In the genomic region with DNA sequence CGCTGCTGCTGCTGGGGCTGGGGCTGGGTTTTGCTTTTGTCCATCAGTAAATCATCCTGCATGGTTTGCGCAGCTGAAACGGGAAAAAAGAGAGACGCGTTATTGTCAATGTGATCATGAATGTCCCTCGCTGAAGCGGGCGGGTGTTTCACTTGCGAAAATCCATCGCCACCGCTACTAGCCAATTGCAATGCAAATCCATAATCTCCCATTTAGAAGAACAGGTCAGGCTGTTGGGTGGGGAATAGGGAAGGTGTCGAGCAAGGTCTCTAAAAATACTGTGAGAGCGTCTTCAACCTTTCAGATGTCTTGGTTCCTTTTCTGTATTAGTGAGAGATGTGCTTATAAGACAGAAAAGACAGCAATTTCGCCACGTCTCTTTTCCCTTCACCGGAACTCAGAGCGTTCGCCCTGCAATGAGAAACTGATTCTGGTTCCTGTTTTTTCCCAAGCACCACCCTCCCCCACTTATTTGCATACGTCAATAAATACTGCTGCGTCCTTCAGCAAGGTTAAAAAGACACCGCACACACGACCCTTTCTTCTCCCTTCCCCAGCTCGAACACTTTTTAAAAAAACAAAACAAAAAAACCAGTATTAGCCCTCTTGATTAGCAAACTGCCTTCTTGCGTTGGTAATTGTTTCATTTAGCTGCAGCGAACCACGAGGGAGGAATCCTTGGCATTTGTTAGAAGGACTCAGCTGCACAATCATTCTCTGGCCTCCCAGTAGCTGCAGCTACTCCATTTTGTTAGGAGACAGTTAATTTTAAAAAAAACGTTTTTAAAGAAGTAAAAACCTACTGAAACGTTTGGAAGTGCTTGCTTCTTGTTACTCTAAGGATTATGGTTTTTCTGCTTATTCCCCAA, we compare ENCODE assay signal across 1 cellular context.
TF ChIP-seq lines count a peak whose summit lies in the region.

No MANE protein-coding gene starts in this region.

TF ChIP-seq in HepG2, 621 proteins besides CTCF, POLR2A, EP300 and RAD21 (continued from another document and continues in another):
- TF ChIP-seq FOXP4 (CRISPR knock-in tag; IDR thresholded peaks at IDR 0.05), result peak; percentile 76
- TF ChIP-seq MAFF (IDR thresholded peaks at IDR 0.05; ENCODE audit: low read depth, low read length), result peak; percentile 3; the same call in 1 of the 2 replicates
- no peak for TF ChIP-seq SALL2 (CRISPR knock-in tag; IDR thresholded peaks at IDR 0.05)
- no peak for TF ChIP-seq RFXAP (CRISPR knock-in tag; IDR thresholded peaks at IDR 0.05; ENCODE audit: borderline replicate concordance)
- no peak for TF ChIP-seq RBAK (CRISPR knock-in tag; IDR thresholded peaks at IDR 0.05)
- peak; percentile 49; the same call in 1 of the 2 replicates for TF ChIP-seq SNAPC4 (CRISPR knock-in tag; IDR thresholded peaks at IDR 0.05)
- no peak for TF ChIP-seq ZNF883 (CRISPR knock-in tag; IDR thresholded peaks at IDR 0.05; ENCODE audit: not compliant biosample characterization)
- peak; percentile 10 for TF ChIP-seq HDAC2 (CRISPR knock-in tag; IDR thresholded peaks at IDR 0.05)
- no peak for TF ChIP-seq IKZF5 (CRISPR knock-in tag; IDR thresholded peaks at IDR 0.05)
- no peak for TF ChIP-seq TCF7L2 (IDR thresholded peaks at IDR 0.05; ENCODE audit: low read depth, low read length)
- TF ChIP-seq, protein P1, sequence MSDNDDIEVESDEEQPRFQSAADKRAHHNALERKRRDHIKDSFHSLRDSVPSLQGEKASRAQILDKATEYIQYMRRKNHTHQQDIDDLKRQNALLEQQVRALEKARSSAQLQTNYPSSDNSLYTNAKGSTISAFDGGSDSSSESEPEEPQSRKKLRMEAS (IDR thresholded peaks at IDR 0.05), result peak; percentile 23; the same call in 1 of the 2 replicates
- TF ChIP-seq ZNF766 (CRISPR knock-in tag; IDR thresholded peaks at IDR 0.05; ENCODE audit: borderline replicate concordance), result no peak
- TF ChIP-seq RXRB (CRISPR knock-in tag; IDR thresholded peaks at IDR 0.05; ENCODE audit: borderline replicate concordance), result peak; percentile 47; the same call in 1 of the 2 replicates
- no peak for TF ChIP-seq GZF1 (CRISPR knock-in tag; IDR thresholded peaks at IDR 0.05)
- TF ChIP-seq NFYC (CRISPR knock-in tag; IDR thresholded peaks at IDR 0.05), result no peak
- 0 out of 2 replicates have a peak, but pooled peaks have one; percentile 11 for TF ChIP-seq KDM2A (CRISPR knock-in tag; IDR thresholded peaks at IDR 0.05; ENCODE audit: borderline replicate concordance, low read depth)
- TF ChIP-seq ZFP41 (CRISPR knock-in tag; IDR thresholded peaks at IDR 0.05; ENCODE audit: borderline replicate concordance), result no peak
- TF ChIP-seq, protein P2, sequence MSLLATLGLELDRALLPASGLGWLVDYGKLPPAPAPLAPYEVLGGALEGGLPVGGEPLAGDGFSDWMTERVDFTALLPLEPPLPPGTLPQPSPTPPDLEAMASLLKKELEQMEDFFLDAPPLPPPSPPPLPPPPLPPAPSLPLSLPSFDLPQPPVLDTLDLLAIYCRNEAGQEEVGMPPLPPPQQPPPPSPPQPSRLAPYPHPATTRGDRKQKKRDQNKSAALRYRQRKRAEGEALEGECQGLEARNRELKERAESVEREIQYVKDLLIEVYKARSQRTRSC (CRISPR knock-in tag; IDR thresholded peaks at IDR 0.05; ENCODE audit: low read depth), result no peak
- no peak for TF ChIP-seq LCORL (IDR thresholded peaks at IDR 0.05)
- TF ChIP-seq LCORL (CRISPR knock-in tag; IDR thresholded peaks at IDR 0.05), result 0 out of 2 replicates have a peak, but pooled peaks have one; percentile 8
- no peak for TF ChIP-seq ZIK1 (CRISPR knock-in tag; IDR thresholded peaks at IDR 0.05; ENCODE audit: borderline replicate concordance, low read depth)
- TF ChIP-seq SP4 (CRISPR knock-in tag; IDR thresholded peaks at IDR 0.05), result no peak
- TF ChIP-seq U2AF2 (IDR thresholded peaks at IDR 0.05; ENCODE audit: low read depth, low read length), result no peak
- TF ChIP-seq KLF16 (CRISPR knock-in tag; IDR thresholded peaks at IDR 0.05), result peak in 1 of 2 experiments; percentile 33; a peak in 1 of 4 replicates
- peak; percentile 26 for TF ChIP-seq MED1 (CRISPR knock-in tag; IDR thresholded peaks at IDR 0.05)
- TF ChIP-seq ZNF792 (CRISPR knock-in tag; IDR thresholded peaks at IDR 0.05), result no peak; the same call in 1 of the 2 replicates
- TF ChIP-seq CHD4 (IDR thresholded peaks at IDR 0.05; ENCODE audit: borderline replicate concordance, low read length), result no peak
- no peak for TF ChIP-seq FOXA1 (IDR thresholded peaks at IDR 0.05)
- TF ChIP-seq FOXA1 (CRISPR knock-in tag; IDR thresholded peaks at IDR 0.05), result no peak
- TF ChIP-seq STAT5B (CRISPR knock-in tag; IDR thresholded peaks at IDR 0.05), result no peak
- TF ChIP-seq ZNF441 (CRISPR knock-in tag; IDR thresholded peaks at IDR 0.05; ENCODE audit: borderline replicate concordance), result no peak
- TF ChIP-seq NCOR1 (IDR thresholded peaks at IDR 0.05; ENCODE audit: borderline replicate concordance, low read length), result peak; percentile 31; the same call in 1 of the 2 replicates
- TF ChIP-seq ZNF33A (CRISPR knock-in tag; IDR thresholded peaks at IDR 0.05; ENCODE audit: borderline replicate concordance), result no peak
- no peak for TF ChIP-seq ZMYM4 (CRISPR knock-in tag; IDR thresholded peaks at IDR 0.05)
- TF ChIP-seq SETDB1 (CRISPR knock-in tag; IDR thresholded peaks at IDR 0.05; ENCODE audit: borderline replicate concordance), result no peak
- TF ChIP-seq ZNF749 (CRISPR knock-in tag; IDR thresholded peaks at IDR 0.05; ENCODE audit: borderline replicate concordance), result no peak
- TF ChIP-seq ZNF12 (CRISPR knock-in tag; IDR thresholded peaks at IDR 0.05), result peak; percentile 89
- TF ChIP-seq NFE2 (CRISPR knock-in tag; IDR thresholded peaks at IDR 0.05), result no peak
- TF ChIP-seq MZF1 (CRISPR knock-in tag; IDR thresholded peaks at IDR 0.05; ENCODE audit: borderline replicate concordance), result no peak
- TF ChIP-seq KLF9 (CRISPR knock-in tag; IDR thresholded peaks at IDR 0.05; ENCODE audit: low read depth), result no peak; the same call in 1 of the 2 replicates
- TF ChIP-seq ERF (CRISPR knock-in tag; IDR thresholded peaks at IDR 0.05), result no peak
- TF ChIP-seq, protein P3, sequence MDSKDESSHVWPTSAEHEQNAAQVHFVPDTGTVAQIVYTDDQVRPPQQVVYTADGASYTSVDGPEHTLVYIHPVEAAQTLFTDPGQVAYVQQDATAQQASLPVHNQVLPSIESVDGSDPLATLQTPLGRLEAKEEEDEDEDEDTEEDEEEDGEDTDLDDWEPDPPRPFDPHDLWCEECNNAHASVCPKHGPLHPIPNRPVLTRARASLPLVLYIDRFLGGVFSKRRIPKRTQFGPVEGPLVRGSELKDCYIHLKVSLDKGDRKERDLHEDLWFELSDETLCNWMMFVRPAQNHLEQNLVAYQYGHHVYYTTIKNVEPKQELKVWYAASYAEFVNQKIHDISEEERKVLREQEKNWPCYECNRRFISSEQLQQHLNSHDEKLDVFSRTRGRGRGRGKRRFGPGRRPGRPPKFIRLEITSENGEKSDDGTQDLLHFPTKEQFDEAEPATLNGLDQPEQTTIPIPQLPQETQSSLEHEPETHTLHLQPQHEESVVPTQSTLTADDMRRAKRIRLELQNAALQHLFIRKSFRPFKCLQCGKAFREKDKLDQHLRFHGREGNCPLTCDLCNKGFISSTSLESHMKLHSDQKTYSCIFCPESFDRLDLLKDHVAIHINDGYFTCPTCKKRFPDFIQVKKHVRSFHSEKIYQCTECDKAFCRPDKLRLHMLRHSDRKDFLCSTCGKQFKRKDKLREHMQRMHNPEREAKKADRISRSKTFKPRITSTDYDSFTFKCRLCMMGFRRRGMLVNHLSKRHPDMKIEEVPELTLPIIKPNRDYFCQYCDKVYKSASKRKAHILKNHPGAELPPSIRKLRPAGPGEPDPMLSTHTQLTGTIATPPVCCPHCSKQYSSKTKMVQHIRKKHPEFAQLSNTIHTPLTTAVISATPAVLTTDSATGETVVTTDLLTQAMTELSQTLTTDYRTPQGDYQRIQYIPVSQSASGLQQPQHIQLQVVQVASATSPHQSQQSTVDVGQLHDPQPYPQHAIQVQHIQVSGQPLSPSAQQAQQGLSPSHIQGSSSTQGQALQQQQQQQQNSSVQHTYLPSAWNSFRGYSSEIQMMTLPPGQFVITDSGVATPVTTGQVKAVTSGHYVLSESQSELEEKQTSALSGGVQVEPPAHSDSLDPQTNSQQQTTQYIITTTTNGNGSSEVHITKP (CRISPR knock-in tag; IDR thresholded peaks at IDR 0.05; ENCODE audit: low read depth), result peak; percentile 26; the same call in 1 of the 2 replicates
- no peak for TF ChIP-seq SIX1 (CRISPR knock-in tag; IDR thresholded peaks at IDR 0.05; ENCODE audit: borderline replicate concordance)
- TF ChIP-seq, protein P4, sequence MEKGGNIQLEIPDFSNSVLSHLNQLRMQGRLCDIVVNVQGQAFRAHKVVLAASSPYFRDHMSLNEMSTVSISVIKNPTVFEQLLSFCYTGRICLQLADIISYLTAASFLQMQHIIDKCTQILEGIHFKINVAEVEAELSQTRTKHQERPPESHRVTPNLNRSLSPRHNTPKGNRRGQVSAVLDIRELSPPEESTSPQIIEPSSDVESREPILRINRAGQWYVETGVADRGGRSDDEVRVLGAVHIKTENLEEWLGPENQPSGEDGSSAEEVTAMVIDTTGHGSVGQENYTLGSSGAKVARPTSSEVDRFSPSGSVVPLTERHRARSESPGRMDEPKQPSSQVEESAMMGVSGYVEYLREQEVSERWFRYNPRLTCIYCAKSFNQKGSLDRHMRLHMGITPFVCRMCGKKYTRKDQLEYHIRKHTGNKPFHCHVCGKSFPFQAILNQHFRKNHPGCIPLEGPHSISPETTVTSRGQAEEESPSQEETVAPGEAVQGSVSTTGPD (CRISPR knock-in tag; IDR thresholded peaks at IDR 0.05), result no peak
- 0 out of 2 replicates have a peak, but pooled peaks have one; percentile 49 for TF ChIP-seq RNF219 (CRISPR knock-in tag; IDR thresholded peaks at IDR 0.05)
- TF ChIP-seq ZBTB42 (CRISPR knock-in tag; IDR thresholded peaks at IDR 0.05), result no peak
- no peak for TF ChIP-seq HNRNPLL (IDR thresholded peaks at IDR 0.05; ENCODE audit: low read depth, low read length, poor library complexity, severe bottlenecking)
